17 cellular contexts compared by ENCODE assay signal in the genomic region with DNA sequence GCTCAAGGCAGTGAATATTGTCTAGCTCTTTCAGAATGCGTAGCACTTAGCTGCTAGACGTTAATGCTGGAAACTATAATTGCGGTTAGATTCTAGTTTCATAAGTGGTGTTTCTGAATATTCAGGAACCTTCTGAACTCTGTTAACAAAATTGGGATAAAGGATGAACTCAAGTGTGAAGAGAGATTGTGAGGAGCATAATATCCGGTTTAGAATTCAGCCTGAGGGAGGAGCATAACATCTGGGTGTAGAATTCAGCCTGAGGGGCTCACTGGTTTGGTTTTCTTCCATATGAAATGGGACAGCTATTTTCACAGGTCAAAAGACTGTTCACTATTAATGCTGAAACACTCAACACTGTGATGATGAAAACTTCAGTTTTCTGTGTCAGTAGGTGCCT.
DNase-seq lines count a peak whose midpoint lies in the region; ATAC-seq and TF ChIP-seq lines count a peak whose summit lies in the region.
"Had no signal": no experiment of that assay in that cellular context is flagged by ENCODE, and none has a peak within 500 bp of the region (broad histone marks: within the 10 kb centered on the region; RNA-seq: fewer than 3 reads in every experiment).

No MANE protein-coding gene starts in this region.

- H3K4me3 Mint-ChIP-seq in activated CD8-positive, alpha-beta T cell treated with anti-CD3 and anti-CD28 coated beads for 36 hours, result no peak overlapping the region
- H3K4me3 Mint-ChIP-seq in activated CD8-positive, alpha-beta T cell treated with anti-CD3 and anti-CD28 coated beads, Interleukin-2, amount 10 ng/mL, durations not matched to agents 7 days and 5 days, result no peak overlapping the region
- no peak overlapping the region for H3K4me3 Mint-ChIP-seq in progenitor cell of endocrine pancreas (ENCODE audit: low read depth)

- ATAC-seq in activated CD8-positive, alpha-beta T cell treated with anti-CD3 and anti-CD28 coated beads for 36 hours, result no peak
- ATAC-seq in activated CD8-positive, alpha-beta T cell treated with anti-CD3 and anti-CD28 coated beads, Interleukin-2, amount 10 ng/mL, durations not matched to agents 7 days and 5 days, result no peak
- ATAC-seq in GM18867 (IDR thresholded peaks at IDR 0.05; ENCODE audit: unreplicated experiment), result no peak
- ATAC-seq: left lung had no signal

- peak overlapping the region; percentile 76 for H3K27ac Mint-ChIP-seq in activated CD8-positive, alpha-beta T cell treated with anti-CD3 and anti-CD28 coated beads for 36 hours
- H3K27ac Mint-ChIP-seq in activated CD8-positive, alpha-beta T cell treated with anti-CD3 and anti-CD28 coated beads, Interleukin-2, amount 10 ng/mL, durations not matched to agents 7 days and 5 days, result no peak overlapping the region
- H3K27ac Mint-ChIP-seq in progenitor cell of endocrine pancreas, result no peak overlapping the region

- CTCF ChIA-PET in activated CD8-positive, alpha-beta T cell treated with anti-CD3 and anti-CD28 coated beads for 36 hours (lab: Charles Lee), result no interaction called here
- CTCF ChIA-PET in activated CD8-positive, alpha-beta T cell treated with anti-CD3 and anti-CD28 coated beads, Interleukin-2, amount 10 ng/mL, durations not matched to agents 7 days and 5 days (lab: Charles Lee), result interaction anchor here (0.8 kb wide), 1 partner anchor 24 kb away, joined by 3 read pairs; no protein-coding TSS in a partner anchor

- peaks cover 27% of the 10 kb centered on the region for H3K36me3 Mint-ChIP-seq in activated CD8-positive, alpha-beta T cell treated with anti-CD3 and anti-CD28 coated beads for 36 hours (ENCODE audit: low read depth)
- peaks cover 40% of the 10 kb centered on the region for H3K36me3 Mint-ChIP-seq in activated CD8-positive, alpha-beta T cell treated with anti-CD3 and anti-CD28 coated beads, Interleukin-2, amount 10 ng/mL, durations not matched to agents 7 days and 5 days (ENCODE audit: low read depth)
- peaks cover 35% of the 10 kb centered on the region for H3K36me3 Mint-ChIP-seq in progenitor cell of endocrine pancreas (ENCODE audit: insufficient read depth)

- H3K27me3 Mint-ChIP-seq in activated CD8-positive, alpha-beta T cell treated with anti-CD3 and anti-CD28 coated beads for 36 hours, result no peaks in the 10 kb centered on the region
- no peaks in the 10 kb centered on the region for H3K27me3 Mint-ChIP-seq in activated CD8-positive, alpha-beta T cell treated with anti-CD3 and anti-CD28 coated beads, Interleukin-2, amount 10 ng/mL, durations not matched to agents 7 days and 5 days (ENCODE audit: low read depth)
- no peaks in the 10 kb centered on the region for H3K27me3 Mint-ChIP-seq in progenitor cell of endocrine pancreas

- intact Hi-C loops in activated CD8-positive, alpha-beta T cell treated with anti-CD3 and anti-CD28 coated beads for 36 hours (cut with micrococcal nuclease), result no loop called here

- DNase-seq in activated CD8-positive, alpha-beta T cell treated with anti-CD3 and anti-CD28 coated beads for 36 hours, result no peak
- DNase-seq in activated CD8-positive, alpha-beta T cell treated with anti-CD3 and anti-CD28 coated beads, Interleukin-2, amount 10 ng/mL, durations not matched to agents 7 days and 5 days, result no peak
- DNase-seq in NCI-H2107 treated with DMSO at 0.1 percent for 48 hours (lab: John Stamatoyannopoulos, UW; ENCODE audit: unreplicated experiment) (peak; percentile 97), epidermal melanocyte (ENCODE audit: insufficient read length, low spot score) (peak; percentile 45), pons (ENCODE audit: low spot score) (peak; percentile 19), progenitor cell of endocrine pancreas (ENCODE audit: low spot score, unreplicated experiment) (no peak)
- DNase-seq in activated CD8-positive, alpha-beta memory T cell treated with anti-CD3 and anti-CD28 coated beads for 24 hours, result no peak
- DNase-seq: ACHN; activated CD4-positive, CD25-positive, alpha-beta regulatory T cell; Caco-2; HCEC 1CT; left lung; NCI-H1048; NCI-H510A treated with DMSO at 0.1 percent for 48 hours; PC-3; stimulated activated CD4-positive, alpha-beta T cell treated with anti-CD3 and anti-CD28 coated beads, Interleukin-4, amount 100 ng/mL, for 4 hours had no signal

- POLR2A ChIA-PET in activated CD8-positive, alpha-beta T cell treated with anti-CD3 and anti-CD28 coated beads for 36 hours (lab: Charles Lee), result no interaction called here
- POLR2A ChIA-PET in activated CD8-positive, alpha-beta T cell treated with anti-CD3 and anti-CD28 coated beads, Interleukin-2, amount 10 ng/mL, durations not matched to agents 7 days and 5 days (lab: Charles Lee), result no interaction called here

- no peak for TF ChIP-seq CTCF in activated CD8-positive, alpha-beta T cell treated with anti-CD3 and anti-CD28 coated beads for 36 hours (IDR thresholded peaks at IDR 0.05)
- TF ChIP-seq CTCF in progenitor cell of endocrine pancreas (IDR thresholded peaks at IDR 0.05; ENCODE audit: unreplicated experiment), result no peak

- no peaks in the 10 kb centered on the region for H3K9me3 Mint-ChIP-seq in activated CD8-positive, alpha-beta T cell treated with anti-CD3 and anti-CD28 coated beads for 36 hours
- no peaks in the 10 kb centered on the region for H3K9me3 Mint-ChIP-seq in activated CD8-positive, alpha-beta T cell treated with anti-CD3 and anti-CD28 coated beads, Interleukin-2, amount 10 ng/mL, durations not matched to agents 7 days and 5 days (ENCODE audit: insufficient read depth)
- no peaks in the 10 kb centered on the region for H3K9me3 Mint-ChIP-seq in progenitor cell of endocrine pancreas (ENCODE audit: low read depth)

- peaks cover 26% of the 10 kb centered on the region for H3K4me1 Mint-ChIP-seq in activated CD8-positive, alpha-beta T cell treated with anti-CD3 and anti-CD28 coated beads for 36 hours (ENCODE audit: low read depth)
- H3K4me1 Mint-ChIP-seq in activated CD8-positive, alpha-beta T cell treated with anti-CD3 and anti-CD28 coated beads, Interleukin-2, amount 10 ng/mL, durations not matched to agents 7 days and 5 days (ENCODE audit: low read depth), result peaks cover 16% of the 10 kb centered on the region
- H3K4me1 Mint-ChIP-seq in progenitor cell of endocrine pancreas (ENCODE audit: low read depth), result peaks cover 21% of the 10 kb centered on the region

Comparison
In these comparisons a context has a peak if more than half of its experiments do, and no peak if none do; other contexts are left out.
1. DNase-seq: peak in NCI-H2107 treated with DMSO at 0.1 percent for 48 hours (single experiment), epidermal melanocyte (single experiment) and pons (single experiment); none in activated CD8-positive, alpha-beta T cell treated with anti-CD3 and anti-CD28 coated beads for 36 hours (single experiment), activated CD8-positive, alpha-beta T cell treated with anti-CD3 and anti-CD28 coated beads, Interleukin-2, amount 10 ng/mL, durations not matched to agents 7 days and 5 days (single experiment), activated CD8-positive, alpha-beta memory T cell treated with anti-CD3 and anti-CD28 coated beads for 24 hours (single experiment) and progenitor cell of endocrine pancreas (single experiment).